ENCODE assay signal across 20 cellular contexts in the genomic region with DNA sequence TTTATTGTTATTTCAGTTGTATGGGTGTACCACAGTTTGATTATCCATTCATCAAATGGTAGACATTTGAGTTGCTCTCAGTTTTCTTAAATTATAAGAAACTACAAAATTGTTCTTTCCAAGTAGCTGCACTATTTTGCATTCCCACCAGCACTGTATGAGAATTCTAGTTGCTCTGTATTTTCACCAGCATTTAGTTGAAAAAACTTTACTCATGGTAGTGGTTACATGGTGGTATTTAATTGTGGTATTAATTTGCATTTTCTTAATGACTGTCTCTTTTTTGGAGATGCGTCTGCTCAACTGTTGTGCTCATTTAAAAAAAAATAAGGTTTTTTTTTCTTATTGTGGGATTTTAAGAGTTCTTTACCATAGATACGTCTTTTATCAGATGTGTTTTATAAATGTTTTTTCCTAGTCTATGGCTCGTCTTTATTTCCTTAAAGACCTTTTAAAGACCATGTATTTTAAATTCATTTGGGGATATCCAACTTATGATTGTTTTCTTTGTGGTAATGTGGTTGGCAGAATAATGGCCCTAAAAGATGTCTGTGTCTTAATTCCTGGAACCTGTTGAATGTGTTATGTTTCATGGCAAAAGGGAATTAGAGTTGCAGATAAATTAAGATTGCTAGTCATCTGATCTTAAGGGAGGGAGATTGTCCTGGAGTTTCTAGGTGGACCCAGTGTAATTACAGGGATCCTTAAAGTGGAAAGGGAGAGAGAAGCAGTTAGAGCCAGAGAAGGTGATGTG. TPM values are rescaled to one million over a fixed set of nuclear protein-coding genes. Genes with fewer than 3 reads are reported as not detected.
DNase-seq lines count a peak whose midpoint lies in the region; ATAC-seq, FAIRE-seq and TF ChIP-seq lines count a peak whose summit lies in the region.
"Had no signal": no experiment of that assay in that cellular context is flagged by ENCODE, and none has a peak within 500 bp of the region (broad histone marks: within the 10 kb centered on the region; RNA-seq: fewer than 3 reads in every experiment).

No MANE protein-coding gene starts in this region.

- DNase-seq in activated CD4-positive, alpha-beta T cell treated with anti-CD3 and anti-CD28 coated beads, Interleukin-2, amount 10 ng/mL, durations not matched to agents 24 days and 14 days: no peak
- no peak for DNase-seq in activated CD4-positive, alpha-beta T cell treated with anti-CD3 and anti-CD28 coated beads, Interleukin-2, amount 10 ng/mL, durations not matched to agents 7 days and 5 days
- DNase-seq in GM12892 (ENCODE audit: insufficient read length) (no peak), natural killer cell (no peak), ecto neural progenitor cell (ENCODE audit: low spot score) (no peak), germinal center (ENCODE audit: low spot score) (no peak), superior temporal gyrus (ENCODE audit: extremely low spot score) (no peak)
- DNase-seq: activated CD8-positive, alpha-beta memory T cell treated with anti-CD3 and anti-CD28 coated beads, Interleukin-2, amount 50 U/mL, for 4 hours; esophagus squamous epithelium; foreskin melanocyte; KBM-7; left cardiac atrium; mammary epithelial cell; NCI-H1105; NCI-H2029 treated with DMSO at 0.1 percent for 48 hours; NCI-H345; upper lobe of right lung had no signal

- TF ChIP-seq POLR2A in GM12892 (IDR thresholded peaks at IDR 0.05; ENCODE audit: low read depth, low read length): no peak

- peaks cover 7% of the 10 kb centered on the region for H3K9me3 Mint-ChIP-seq in activated CD4-positive, alpha-beta T cell treated with anti-CD3 and anti-CD28 coated beads, Interleukin-2, amount 10 ng/mL, durations not matched to agents 24 days and 14 days
- no peaks in the 10 kb centered on the region for H3K9me3 Mint-ChIP-seq in activated CD4-positive, alpha-beta T cell treated with anti-CD3 and anti-CD28 coated beads, Interleukin-2, amount 10 ng/mL, durations not matched to agents 7 days and 5 days
- H3K9me3 Mint-ChIP-seq in activated T-helper 17 cell treated with anti-CD3 and anti-CD28 coated beads, Interleukin-2, amount 50 U/mL, for 72 hours: no peaks in the 10 kb centered on the region
- H3K9me3 Mint-ChIP-seq in natural killer cell: no peaks in the 10 kb centered on the region

- peak; percentile 40 for FAIRE-seq in GM12892 (lab: Jason Lieb, UNC)

- peak overlapping the region; percentile 61 for H3K4me3 Mint-ChIP-seq in activated CD4-positive, alpha-beta T cell treated with anti-CD3 and anti-CD28 coated beads, Interleukin-2, amount 10 ng/mL, durations not matched to agents 24 days and 14 days
- no peak overlapping the region for H3K4me3 Mint-ChIP-seq in activated CD4-positive, alpha-beta T cell treated with anti-CD3 and anti-CD28 coated beads, Interleukin-2, amount 10 ng/mL, durations not matched to agents 7 days and 5 days
- peak overlapping the region; percentile 48 for H3K4me3 Mint-ChIP-seq in activated T-helper 17 cell treated with anti-CD3 and anti-CD28 coated beads, Interleukin-2, amount 50 U/mL, for 72 hours
- H3K4me3 Mint-ChIP-seq in natural killer cell: peak overlapping the region; percentile 56
- H3K4me3 Mint-ChIP-seq: B cell, neural progenitor cell had no signal

- H3K27me3 Mint-ChIP-seq in activated CD4-positive, alpha-beta T cell treated with anti-CD3 and anti-CD28 coated beads, Interleukin-2, amount 10 ng/mL, durations not matched to agents 24 days and 14 days: no peaks in the 10 kb centered on the region
- H3K27me3 Mint-ChIP-seq in activated CD4-positive, alpha-beta T cell treated with anti-CD3 and anti-CD28 coated beads, Interleukin-2, amount 10 ng/mL, durations not matched to agents 7 days and 5 days: no peaks in the 10 kb centered on the region
- no peaks in the 10 kb centered on the region for H3K27me3 Mint-ChIP-seq in activated T-helper 17 cell treated with anti-CD3 and anti-CD28 coated beads, Interleukin-2, amount 50 U/mL, for 72 hours
- H3K27me3 Mint-ChIP-seq in natural killer cell (ENCODE audit: low read depth in 2 of 2): no peaks in the 10 kb centered on the region
- H3K27me3 Mint-ChIP-seq: B cell had no signal

- intact Hi-C loops in activated CD4-positive, alpha-beta T cell treated with anti-CD3 and anti-CD28 coated beads, Interleukin-2, amount 10 ng/mL, durations not matched to agents 24 days and 14 days (cut with micrococcal nuclease): loop anchor here (10.0 kb wide), 1 partner anchor 569 kb away; no protein-coding TSS in a partner anchor
- intact Hi-C loops in natural killer cell (cut with micrococcal nuclease): loop anchor here (5.0 kb wide), 1 partner anchor 37 kb away; a partner anchor contains a TSS

- peaks cover 60% of the 10 kb centered on the region for H3K36me3 Mint-ChIP-seq in activated CD4-positive, alpha-beta T cell treated with anti-CD3 and anti-CD28 coated beads, Interleukin-2, amount 10 ng/mL, durations not matched to agents 24 days and 14 days (ENCODE audit: low read depth)
- H3K36me3 Mint-ChIP-seq in activated CD4-positive, alpha-beta T cell treated with anti-CD3 and anti-CD28 coated beads, Interleukin-2, amount 10 ng/mL, durations not matched to agents 7 days and 5 days (ENCODE audit: low read depth): peaks cover 49% of the 10 kb centered on the region
- H3K36me3 Mint-ChIP-seq in activated T-helper 17 cell treated with anti-CD3 and anti-CD28 coated beads, Interleukin-2, amount 50 U/mL, for 72 hours (ENCODE audit: low read depth): peaks cover 62% of the 10 kb centered on the region
- H3K36me3 Mint-ChIP-seq in natural killer cell: no peaks in the 10 kb centered on the region

- CTCF ChIA-PET in activated CD4-positive, alpha-beta T cell treated with anti-CD3 and anti-CD28 coated beads, Interleukin-2, amount 10 ng/mL, durations not matched to agents 7 days and 5 days (lab: Charles Lee): no interaction called here

- no peak for TF ChIP-seq CTCF in natural killer cell (IDR thresholded peaks at IDR 0.05)

- peak overlapping the region; percentile 97 for H3K27ac Mint-ChIP-seq in activated CD4-positive, alpha-beta T cell treated with anti-CD3 and anti-CD28 coated beads, Interleukin-2, amount 10 ng/mL, durations not matched to agents 24 days and 14 days
- no peak overlapping the region for H3K27ac Mint-ChIP-seq in activated CD4-positive, alpha-beta T cell treated with anti-CD3 and anti-CD28 coated beads, Interleukin-2, amount 10 ng/mL, durations not matched to agents 7 days and 5 days
- H3K27ac Mint-ChIP-seq in activated T-helper 17 cell treated with anti-CD3 and anti-CD28 coated beads, Interleukin-2, amount 50 U/mL, for 72 hours: peak overlapping the region; percentile 74
- H3K27ac Mint-ChIP-seq in natural killer cell: peak overlapping the region; percentile 75 to 90
- H3K27ac Mint-ChIP-seq: B cell, neural progenitor cell had no signal

- H3K4me1 Mint-ChIP-seq in activated CD4-positive, alpha-beta T cell treated with anti-CD3 and anti-CD28 coated beads, Interleukin-2, amount 10 ng/mL, durations not matched to agents 24 days and 14 days: peaks cover 53% of the 10 kb centered on the region
- H3K4me1 Mint-ChIP-seq in activated CD4-positive, alpha-beta T cell treated with anti-CD3 and anti-CD28 coated beads, Interleukin-2, amount 10 ng/mL, durations not matched to agents 7 days and 5 days: peaks cover 49% of the 10 kb centered on the region
- H3K4me1 Mint-ChIP-seq in activated T-helper 17 cell treated with anti-CD3 and anti-CD28 coated beads, Interleukin-2, amount 50 U/mL, for 72 hours: peaks cover 35% of the 10 kb centered on the region
- peaks cover 60 to 62% of the 10 kb centered on the region in 2 donors for H3K4me1 Mint-ChIP-seq in natural killer cell
- H3K4me1 Mint-ChIP-seq: neural progenitor cell had no signal

- POLR2A ChIA-PET in activated CD4-positive, alpha-beta T cell treated with anti-CD3 and anti-CD28 coated beads, Interleukin-2, amount 10 ng/mL, durations not matched to agents 7 days and 5 days (lab: Charles Lee): no interaction called here

- peak; percentile 76 for ATAC-seq in activated T-helper 17 cell treated with anti-CD3 and anti-CD28 coated beads, Interleukin-2, amount 50 U/mL, for 72 hours (replicated peaks)
- peak in 1 of 3 donors; percentile 18 for ATAC-seq in natural killer cell
- ATAC-seq: left cardiac atrium, upper lobe of right lung had no signal

RNA-seq across cellular contexts. Expression of a gene that starts 37.4 kb away (rescaled TPM):
- total RNA-seq in activated CD4-positive, alpha-beta T cell treated with anti-CD3 and anti-CD28 coated beads, Interleukin-2, amount 10 ng/mL, durations not matched to agents 24 days and 14 days: 115 and 124 TPM in 2 replicates
- total RNA-seq in activated CD4-positive, alpha-beta T cell treated with anti-CD3 and anti-CD28 coated beads, Interleukin-2, amount 10 ng/mL, durations not matched to agents 7 days and 5 days: 10 to 100 TPM; 71.4 to 80.5 TPM
- 16.0 TPM for polyA plus RNA-seq in GM12892 (2012; ENCODE audit: missing spikeins)
- 10 to 100 TPM; 38.9 to 44.7 TPM for total RNA-seq in activated T-helper 17 cell treated with anti-CD3 and anti-CD28 coated beads, Interleukin-2, amount 50 U/mL, for 72 hours
- total RNA-seq in natural killer cell: 100 to 1,000 TPM in 1 of 3 donors, 10 to 100 TPM in 2; 82.4 to 135 (median 96.1) TPM

RNA-seq across cellular contexts. Expression of a gene that starts 56.5 kb away (rescaled TPM):
- total RNA-seq in activated CD4-positive, alpha-beta T cell treated with anti-CD3 and anti-CD28 coated beads, Interleukin-2, amount 10 ng/mL, durations not matched to agents 24 days and 14 days: 109 TPM in 2 replicates
- total RNA-seq in activated CD4-positive, alpha-beta T cell treated with anti-CD3 and anti-CD28 coated beads, Interleukin-2, amount 10 ng/mL, durations not matched to agents 7 days and 5 days: 10 to 100 TPM; 27.1 to 30.0 TPM
- 19.4 TPM for polyA plus RNA-seq in GM12892 (2012; ENCODE audit: missing spikeins)
- 10 to 100 TPM; 56.2 to 57.1 TPM for total RNA-seq in activated T-helper 17 cell treated with anti-CD3 and anti-CD28 coated beads, Interleukin-2, amount 50 U/mL, for 72 hours
- 10 to 100 TPM; 16.3 to 24.6 (median 20.1) TPM for total RNA-seq in natural killer cell
